In genomic region chr12:52879394-52880351, GRCh38 we compare ENCODE assay signal across 8 cellular contexts. TPM values are rescaled to one million over a fixed set of nuclear protein-coding genes. Genes with fewer than 3 reads are reported as not detected.
DNase-seq lines count a peak whose midpoint lies in the region; ATAC-seq and TF ChIP-seq lines count a peak whose summit lies in the region.

No MANE protein-coding gene starts in this region.

- no peaks in the 10 kb centered on the region for H3K36me3 ChIP-seq in upper lobe of left lung

- peak; percentile 95 for ATAC-seq in activated naive CD8-positive, alpha-beta T cell treated with anti-CD3 and anti-CD28 coated beads, Interleukin-2, amount 10 ng/mL, durations not matched to agents 7 days and 5 days (ENCODE audit: low read depth)
- ATAC-seq in Right ventricle myocardium inferior, result peak; percentile 89
- ATAC-seq in upper lobe of left lung (ENCODE audit: low FRiP score in 2 of 2), result peak; percentile 87 to 90

- peaks cover 9% of the 10 kb centered on the region for H3K4me1 Mint-ChIP-seq in activated naive CD8-positive, alpha-beta T cell treated with anti-CD3 and anti-CD28 coated beads, Interleukin-2, amount 10 ng/mL, durations not matched to agents 7 days and 5 days

- peak overlapping the region; percentile 68 for H3K4me3 Mint-ChIP-seq in activated naive CD8-positive, alpha-beta T cell treated with anti-CD3 and anti-CD28 coated beads, Interleukin-2, amount 10 ng/mL, durations not matched to agents 7 days and 5 days

- TF ChIP-seq POLR2A in upper lobe of left lung (IDR thresholded peaks at IDR 0.05), result no peak

- no peaks in the 10 kb centered on the region for H3K36me3 Mint-ChIP-seq in activated naive CD8-positive, alpha-beta T cell treated with anti-CD3 and anti-CD28 coated beads, Interleukin-2, amount 10 ng/mL, durations not matched to agents 7 days and 5 days

- in situ Hi-C loops in ACHN (cut with HindIII; ENCODE audit: low pct_ligation_motif_present, low pct_unique_long_range_greater_than_20kb, low sequenced_read_pairs), result loop anchor here (25.0 kb wide), 1 partner anchor 108 kb away; no protein-coding TSS in a partner anchor

- DNase-seq in ACHN (peak; percentile 93), GM20000 (ENCODE audit: low spot score) (peak; percentile 73), NCI-H1417 treated with DMSO at 0.1 percent for 48 hours (lab: John Stamatoyannopoulos, UW) (peak; percentile 73), SW 1271 (lab: John Stamatoyannopoulos, UW) (peak; percentile 68 to 84), Right ventricle myocardium inferior (ENCODE audit: missing footprints) (peak; percentile 80), pons (ENCODE audit: low spot score) (peak; percentile 87), upper lobe of left lung (peak; percentile 76 to 93)
- peak; percentile 84 for DNase-seq in activated naive CD8-positive, alpha-beta T cell treated with anti-CD3 and anti-CD28 coated beads, Interleukin-2, amount 10 ng/mL, durations not matched to agents 7 days and 5 days

- no peak overlapping the region for H3K27ac Mint-ChIP-seq in activated naive CD8-positive, alpha-beta T cell treated with anti-CD3 and anti-CD28 coated beads, Interleukin-2, amount 10 ng/mL, durations not matched to agents 7 days and 5 days

- no peaks in the 10 kb centered on the region for H3K9me3 ChIP-seq in upper lobe of left lung

- no peak for TF ChIP-seq EP300 in upper lobe of left lung (IDR thresholded peaks at IDR 0.05)

- TF ChIP-seq CTCF in GM20000 (IDR thresholded peaks at IDR 0.05; ENCODE audit: extremely low read depth, missing control alignments) (peak; percentile 60), upper lobe of left lung (IDR thresholded peaks at IDR 0.05) (peak; percentile 70 to 81 (median 75))

- WGBS in upper lobe of left lung, 2 donors, result 0 to 11% methylated on average over 6 to 30 of the region's 38 CpGs

- H3K4me3 ChIP-seq in upper lobe of left lung, result peak overlapping the region in 3 of 4 donors; percentile 15 to 27 (median 23)

- peaks cover 10 to 21% (median 13%) of the 10 kb centered on the region in 4 donors for H3K4me1 ChIP-seq in upper lobe of left lung

- no peaks in the 10 kb centered on the region for H3K27me3 ChIP-seq in upper lobe of left lung

- H3K27ac ChIP-seq in upper lobe of left lung, result no peak overlapping the region

- no peaks in the 10 kb centered on the region for H3K9me3 Mint-ChIP-seq in activated naive CD8-positive, alpha-beta T cell treated with anti-CD3 and anti-CD28 coated beads, Interleukin-2, amount 10 ng/mL, durations not matched to agents 7 days and 5 days

- POLR2A ChIA-PET in activated naive CD8-positive, alpha-beta T cell treated with anti-CD3 and anti-CD28 coated beads, Interleukin-2, amount 10 ng/mL, durations not matched to agents 7 days and 5 days (lab: Charles Lee), result interaction anchor here (1.0 to 1.3 kb wide), 2 partner anchors 294 to 519 kb away, joined by 3 read pairs; no protein-coding TSS in a partner anchor

- peaks cover 7% of the 10 kb centered on the region for H3K27me3 Mint-ChIP-seq in activated naive CD8-positive, alpha-beta T cell treated with anti-CD3 and anti-CD28 coated beads, Interleukin-2, amount 10 ng/mL, durations not matched to agents 7 days and 5 days

- intact Hi-C loops in Right ventricle myocardium inferior (cut with DNase I), result loop anchor here (1.0 to 2.0 kb wide), 3 partner anchors 296 to 723 kb away; no protein-coding TSS in a partner anchor

RNA-seq across cellular contexts. Expression of gene KRT8, which starts 25.2 kb away (rescaled TPM):
- total RNA-seq in activated naive CD8-positive, alpha-beta T cell treated with anti-CD3 and anti-CD28 coated beads, Interleukin-2, amount 10 ng/mL, durations not matched to agents 7 days and 5 days, result under 1 TPM in 1 of 2 experiments, not detected in 1; 0.20 TPM
- total RNA-seq in Right ventricle myocardium inferior, result 117 TPM
- 1,000 to 10,000 TPM in 1 of 6 donors, 100 to 1,000 TPM in 4, 10 to 100 TPM in 1; 90.1 to 1,458 (median 358) TPM for total RNA-seq in upper lobe of left lung

RNA-seq across cellular contexts. Expression of gene KRT78, which starts 30.9 kb away (rescaled TPM):
- total RNA-seq in activated naive CD8-positive, alpha-beta T cell treated with anti-CD3 and anti-CD28 coated beads, Interleukin-2, amount 10 ng/mL, durations not matched to agents 7 days and 5 days, result not detected
- total RNA-seq in Right ventricle myocardium inferior (not detected), upper lobe of left lung (under 1 TPM in 2 of 6 donors, not detected in 4; 0.13 to 0.30 TPM)

RNA-seq across cellular contexts. Expression of gene KRT79, which starts 45.6 kb away (rescaled TPM):
- not detected for total RNA-seq in activated naive CD8-positive, alpha-beta T cell treated with anti-CD3 and anti-CD28 coated beads, Interleukin-2, amount 10 ng/mL, durations not matched to agents 7 days and 5 days
- not detected for total RNA-seq in Right ventricle myocardium inferior
- 1 to 10 TPM in 3 of 6 donors, under 1 TPM in 1, not detected in 2; 0.30 to 8.9 (median 1.3) TPM for total RNA-seq in upper lobe of left lung

Comparison
In these comparisons a context has a peak if more than half of its experiments do, and no peak if none do; other contexts are left out.
1. RNA of gene KRT8, which starts 25.2 kb away (total RNA-seq): 90.1 to 1,458 TPM in upper lobe of left lung and 117 TPM in Right ventricle myocardium inferior (single experiment); 0.20 TPM in activated naive CD8-positive, alpha-beta T cell treated with anti-CD3 and anti-CD28 coated beads, Interleukin-2, amount 10 ng/mL, durations not matched to agents 7 days and 5 days; every median in the first group is over 10 times any median in the second.
2. Peak in every context shown above with its lines, with median percentiles within 50 percentile points of each other: DNase-seq and ATAC-seq.